16 cellular contexts compared by ENCODE assay signal in genomic region chr9:93599571-93600403, GRCh38.
DNase-seq lines count a peak whose midpoint lies in the region; ATAC-seq lines count a peak whose summit lies in the region.
"Had no signal": no experiment of that assay in that cellular context is flagged by ENCODE, and none has a peak within 500 bp of the region (broad histone marks: within the 10 kb centered on the region; RNA-seq: fewer than 3 reads in every experiment).

No MANE protein-coding gene starts in this region.

- no peak overlapping the region for H3K27ac Mint-ChIP-seq in activated T-cell treated with anti-CD3 and anti-CD28 coated beads, Interleukin-2, amount 50 U/mL, for 24 hours
- peak overlapping the region; percentile 75 to 88 for H3K27ac Mint-ChIP-seq in effector memory CD8-positive, alpha-beta T cell
- H3K27ac Mint-ChIP-seq: HFFc6 had no signal

- H3K9ac ChIP-seq in HUES6 (ENCODE audit: low read length): peak overlapping the region; percentile 40
- H3K9ac ChIP-seq: KMS-11 had no signal

- no peaks in the 10 kb centered on the region for H3K36me3 ChIP-seq in HUES6 (ENCODE audit: control insufficient read depth, insufficient read depth, low read length)
- H3K36me3 ChIP-seq: adrenal gland, BE2C, upper lobe of left lung had no signal

- peaks cover 2% of the 10 kb centered on the region for H3K9me3 Mint-ChIP-seq in activated T-cell treated with anti-CD3 and anti-CD28 coated beads, Interleukin-2, amount 50 U/mL, for 24 hours
- no peaks in the 10 kb centered on the region for H3K9me3 Mint-ChIP-seq in effector memory CD8-positive, alpha-beta T cell
- H3K9me3 Mint-ChIP-seq: HFFc6 had no signal

- ATAC-seq in effector memory CD8-positive, alpha-beta T cell (replicated peaks): peak; percentile 35
- ATAC-seq in stimulated activated naive CD8-positive, alpha-beta T cell treated with anti-CD3 and anti-CD28 coated beads, Interleukin-15, Interleukin-2, amounts not matched to agents 100 U/mL and 50 U/mL, for 24 hours: peak; percentile 14
- no peak for ATAC-seq in HG02759 (IDR thresholded peaks at IDR 0.05; ENCODE audit: unreplicated experiment)
- ATAC-seq: Right ventricle myocardium inferior had no signal

- H3K36me3 Mint-ChIP-seq in activated T-cell treated with anti-CD3 and anti-CD28 coated beads, Interleukin-2, amount 50 U/mL, for 24 hours (ENCODE audit: low read depth): peaks cover 14% of the 10 kb centered on the region
- peaks cover 7% of the 10 kb centered on the region for H3K36me3 Mint-ChIP-seq in effector memory CD8-positive, alpha-beta T cell (ENCODE audit: insufficient read depth)

- peaks cover 42% of the 10 kb centered on the region for H3K4me1 ChIP-seq in HUES6 (ENCODE audit: control insufficient read depth, insufficient read depth, low read length)
- H3K4me1 ChIP-seq: adrenal gland, BE2C had no signal

- H3K4me3 Mint-ChIP-seq in activated T-cell treated with anti-CD3 and anti-CD28 coated beads, Interleukin-2, amount 50 U/mL, for 24 hours: no peak overlapping the region
- peak overlapping the region; percentile 36 to 59 for H3K4me3 Mint-ChIP-seq in effector memory CD8-positive, alpha-beta T cell
- H3K4me3 Mint-ChIP-seq: HFFc6 had no signal

- peak; percentile 27 for DNase-seq in activated T-cell treated with anti-CD3 and anti-CD28 coated beads, Interleukin-2, amount 50 U/mL, for 24 hours
- DNase-seq in activated T-cell treated with anti-CD3 and anti-CD28 coated beads for 4 hours (no peak), NCI-H2227 (lab: John Stamatoyannopoulos, UW; ENCODE audit: unreplicated experiment) (no peak), iPS-NIHi11 (ENCODE audit: low spot score) (no peak)
- no peak for DNase-seq in effector memory CD8-positive, alpha-beta T cell
- DNase-seq in stimulated activated naive CD8-positive, alpha-beta T cell treated with anti-CD3 and anti-CD28 coated beads, Interleukin-15, Interleukin-2, amounts not matched to agents 100 U/mL and 50 U/mL, for 24 hours: no peak
- DNase-seq: BE2C; effector CD8-positive, alpha-beta T cell; HFFc6; NCI-H226 had no signal

- H3K27ac ChIP-seq in HUES6 (ENCODE audit: low read depth, low read length): no peak overlapping the region
- H3K27ac ChIP-seq: adrenal gland, KMS-11 had no signal

- peaks cover 62% of the 10 kb centered on the region for H3K4me1 Mint-ChIP-seq in activated T-cell treated with anti-CD3 and anti-CD28 coated beads, Interleukin-2, amount 50 U/mL, for 24 hours (ENCODE audit: low read depth)
- peaks cover 56 to 57% of the 10 kb centered on the region in 2 donors for H3K4me1 Mint-ChIP-seq in effector memory CD8-positive, alpha-beta T cell (ENCODE audit: low read depth in 2 of 2)

- no peak overlapping the region for H3K4me3 ChIP-seq in HUES6 (ENCODE audit: low read depth, low read length)
- H3K4me3 ChIP-seq: adrenal gland, upper lobe of left lung had no signal

- no peaks in the 10 kb centered on the region for H3K27me3 Mint-ChIP-seq in activated T-cell treated with anti-CD3 and anti-CD28 coated beads, Interleukin-2, amount 50 U/mL, for 24 hours
- H3K27me3 Mint-ChIP-seq in effector memory CD8-positive, alpha-beta T cell: no peaks in the 10 kb centered on the region

- no peaks in the 10 kb centered on the region for H3K27me3 ChIP-seq in HUES6 (ENCODE audit: control insufficient read depth, insufficient read depth, low read length)
- H3K27me3 ChIP-seq: adrenal gland, BE2C, upper lobe of left lung had no signal

- H3K9me3 ChIP-seq in HUES6 (ENCODE audit: control insufficient read depth, insufficient read depth, low read depth, low read length): no peaks in the 10 kb centered on the region
- H3K9me3 ChIP-seq: adrenal gland, BE2C, upper lobe of left lung had no signal
